26 cellular contexts compared by ENCODE assay signal in genomic region chr14:84128025-84128424, GRCh38.
DNase-seq lines count a peak whose midpoint lies in the region; ATAC-seq and TF ChIP-seq lines count a peak whose summit lies in the region.
"Had no signal": no experiment of that assay in that cellular context is flagged by ENCODE, and none has a peak within 500 bp of the region (broad histone marks: within the 10 kb centered on the region; RNA-seq: fewer than 3 reads in every experiment).

No MANE protein-coding gene starts in this region.

- no peak for ATAC-seq in SK-N-SH treated with all-trans-retinoic acid at 6 μM for 48 hours
- ATAC-seq in foreskin keratinocyte, result peak; percentile 34
- ATAC-seq in HG02588 (IDR thresholded peaks at IDR 0.05; ENCODE audit: unreplicated experiment), result no peak
- no peak for ATAC-seq in GM18867 (IDR thresholded peaks at IDR 0.05; ENCODE audit: unreplicated experiment)
- ATAC-seq: Panc1 had no signal

- no peak overlapping the region for H3K4me3 ChIP-seq in SK-N-SH (ENCODE audit: low read depth in 2 of 2, low read length in 1 of 2)

- H4K20me1 ChIP-seq in SK-N-SH (ENCODE audit: insufficient read depth), result no peaks in the 10 kb centered on the region

- no peak for TF ChIP-seq RAD21 in SK-N-SH (IDR thresholded peaks at IDR 0.05; ENCODE audit: low read length)

- 6% methylated on average over 3 of the region's 3 CpGs for WGBS in SK-N-SH (ENCODE audit: low lambda C conversion rate)

- peaks cover 0 to 3% (median 0%) of the 10 kb centered on the region in 6 donors for H3K9me3 Mint-ChIP-seq in immature natural killer cell

- no peak overlapping the region for H3K9ac ChIP-seq in SK-N-SH
- H3K9ac ChIP-seq: KMS-11 had no signal

- H3K9me2 ChIP-seq in SK-N-SH, result no peaks in the 10 kb centered on the region

- POLR2A ChIA-PET in SK-N-SH (lab: Yijun Ruan, JAX), result no interaction called here

- no peaks in the 10 kb centered on the region for H3K79me2 ChIP-seq in SK-N-SH (ENCODE audit: insufficient read depth)

- no peak overlapping the region for H3K4me3 Mint-ChIP-seq in immature natural killer cell
- H3K4me3 Mint-ChIP-seq: CD14-positive monocyte; CD8-positive, alpha-beta memory T cell; IgD-negative memory B cell had no signal

- H3K36me3 Mint-ChIP-seq in immature natural killer cell, result peaks cover 0 to 3% (median 0%) of the 10 kb centered on the region in 3 donors
- H3K36me3 Mint-ChIP-seq: CD14-positive monocyte; CD8-positive, alpha-beta memory T cell; IgD-negative memory B cell had no signal

- CTCF ChIA-PET in SK-N-SH (lab: Yijun Ruan, JAX), result interaction anchor here (1.0 kb wide), 1 partner anchor 253 kb away, joined by 3 read pairs; no protein-coding TSS in a partner anchor

- no peaks in the 10 kb centered on the region for H3K4me1 Mint-ChIP-seq in immature natural killer cell
- H3K4me1 Mint-ChIP-seq: CD8-positive, alpha-beta memory T cell; IgD-negative memory B cell had no signal

- H3K27me3 ChIP-seq in SK-N-SH (ENCODE audit: insufficient read depth) (no peaks in the 10 kb centered on the region), foreskin keratinocyte (no peaks in the 10 kb centered on the region)
- H3K27me3 ChIP-seq: BE2C had no signal

- no peak for TF ChIP-seq EP300 in SK-N-SH (IDR thresholded peaks at IDR 0.05; ENCODE audit: borderline replicate concordance in 1 of 2, low read depth in 1 of 2, low read length in 1 of 2)

- no peak for TF ChIP-seq CTCF in SK-N-SH (IDR thresholded peaks at IDR 0.05)
- no peak for TF ChIP-seq CTCF in foreskin keratinocyte (conservative IDR thresholded peaks at IDR 0.05)

- no peaks in the 10 kb centered on the region for H3K27me3 Mint-ChIP-seq in immature natural killer cell (ENCODE audit: low read depth in 3 of 3)
- H3K27me3 Mint-ChIP-seq: CD8-positive, alpha-beta memory T cell; IgD-negative memory B cell had no signal

- H3K27ac ChIP-seq in SK-N-SH (ENCODE audit: low read depth in 2 of 2, low read length in 1 of 2), result no peak overlapping the region
- H3K27ac ChIP-seq in foreskin keratinocyte, result no peak overlapping the region
- H3K27ac ChIP-seq: 22Rv1, KMS-11, RWPE1 had no signal

- no peaks in the 10 kb centered on the region for H3F3A ChIP-seq in SK-N-SH (replicated peaks; ENCODE audit: insufficient read depth)

- DNase-seq in SK-N-SH (no peak), astrocyte of the hippocampus (ENCODE audit: low read depth, low spot score) (peak; percentile 9), foreskin keratinocyte (peak in 1 of 2 donors; percentile 1), pulmonary artery endothelial cell (ENCODE audit: low read depth, low spot score) (peak; percentile 27), immature natural killer cell (no peak)
- DNase-seq: BE2C; CD8-positive, alpha-beta memory T cell; DMS 273 treated with DMSO at 0.1 percent for 48 hours; DMS79; EL; GF-D8; MM.1S; NCI-H1417; NCI-H1694; NCI-H2029 treated with DMSO at 0.1 percent for 48 hours; NCI-H69; SHP77 treated with DMSO at 0.1 percent for 48 hours had no signal

- no peak overlapping the region for H3K4me2 ChIP-seq in SK-N-SH
- H3K4me2 ChIP-seq: KMS-11 had no signal

- no peaks in the 10 kb centered on the region for H3K9me3 ChIP-seq in SK-N-SH
- H3K9me3 ChIP-seq: BE2C had no signal

- H3K4me1 ChIP-seq in SK-N-SH (ENCODE audit: control insufficient read depth in 1 of 2, insufficient read depth in 2 of 2, low read depth in 1 of 2, low read length in 1 of 2) (no peaks in the 10 kb centered on the region), foreskin keratinocyte (no peaks in the 10 kb centered on the region)
- H3K4me1 ChIP-seq: BE2C had no signal

- no peak overlapping the region for H2AFZ ChIP-seq in SK-N-SH (ENCODE audit: low read depth)

- H3K36me3 ChIP-seq in SK-N-SH (replicated peaks in 1 of 2; ENCODE audit: control insufficient read depth in 1 of 2, insufficient read depth in 2 of 2, low read length in 1 of 2), result no peaks in the 10 kb centered on the region
- H3K36me3 ChIP-seq: BE2C had no signal

- no peak overlapping the region for H3K27ac Mint-ChIP-seq in immature natural killer cell
- H3K27ac Mint-ChIP-seq: CD14-positive monocyte; CD8-positive, alpha-beta memory T cell; IgD-negative memory B cell had no signal

TF ChIP-seq in SK-N-SH treated with all-trans-retinoic acid at 6 μM for 48 hours, 23 proteins besides CTCF, POLR2A, EP300 and RAD21:
- TF ChIP-seq ISL1 (CRISPR knock-in tag; IDR thresholded peaks at IDR 0.05) (peak; percentile 52), ZFP30 (CRISPR knock-in tag; IDR thresholded peaks at IDR 0.05) (no peak)

TF ChIP-seq in SK-N-SH, 30 proteins besides CTCF, POLR2A, EP300 and RAD21 (continues in another document):
- TF ChIP-seq REST (IDR thresholded peaks at IDR 0.05; ENCODE audit: low read depth, low read length) (no peak), NFIC (IDR thresholded peaks at IDR 0.05; ENCODE audit: borderline replicate concordance) (no peak), RXRA (IDR thresholded peaks at IDR 0.05; ENCODE audit: borderline replicate concordance, low read depth) (no peak), FOXM1 (IDR thresholded peaks at IDR 0.05; ENCODE audit: low read depth) (no peak), MAX (IDR thresholded peaks at IDR 0.05; ENCODE audit: low read depth) (no peak), USF2 (IDR thresholded peaks at IDR 0.05; ENCODE audit: borderline replicate concordance, low read depth, low read length) (no peak), TAF1 (IDR thresholded peaks at IDR 0.05; ENCODE audit: borderline replicate concordance, low read depth, low read length) (no peak), POLR2AphosphoS5 (IDR thresholded peaks at IDR 0.05; ENCODE audit: low read depth, low read length) (no peak), MXI1 (IDR thresholded peaks at IDR 0.05; ENCODE audit: low read depth, low read length) (no peak), JUND (IDR thresholded peaks at IDR 0.05) (no peak), GABPA (IDR thresholded peaks at IDR 0.05; ENCODE audit: low read depth) (no peak), RCOR1 (IDR thresholded peaks at IDR 0.05; ENCODE audit: low read length) (no peak), GATA2 (CRISPR knock-in tag; IDR thresholded peaks at IDR 0.05) (no peak), TEAD4 (IDR thresholded peaks at IDR 0.05; ENCODE audit: borderline replicate concordance, insufficient read depth) (no peak), MEF2A (IDR thresholded peaks at IDR 0.05; ENCODE audit: borderline replicate concordance, low read depth) (no peak), YY1 (IDR thresholded peaks at IDR 0.05; ENCODE audit: low read depth) (no peak), PBX3 (IDR thresholded peaks at IDR 0.05) (no peak), FOXJ3 (CRISPR knock-in tag; IDR thresholded peaks at IDR 0.05) (no peak)

Comparison
In these comparisons a context has a peak if more than half of its experiments do, and no peak if none do; other contexts are left out.
1. DNase-seq: peak in astrocyte of the hippocampus (single experiment) and pulmonary artery endothelial cell (single experiment); none in SK-N-SH (single experiment) and immature natural killer cell (0 of 3).